8 cellular contexts compared by ENCODE assay signal in genomic region chr9:78030553-78031270, GRCh38. TPM values are rescaled to one million over a fixed set of nuclear protein-coding genes. Genes with fewer than 3 reads are reported as not detected.
DNase-seq lines count a peak whose midpoint lies in the region; ATAC-seq and TF ChIP-seq lines count a peak whose summit lies in the region.

No MANE protein-coding gene starts in this region.

- no peaks in the 10 kb centered on the region for H3K27me3 Mint-ChIP-seq in activated naive CD8-positive, alpha-beta T cell treated with anti-CD3 and anti-CD28 coated beads, Interleukin-2, amount 10 ng/mL, durations not matched to agents 7 days and 5 days

- peak; percentile 16 for ATAC-seq in activated naive CD8-positive, alpha-beta T cell treated with anti-CD3 and anti-CD28 coated beads, Interleukin-2, amount 10 ng/mL, durations not matched to agents 7 days and 5 days (ENCODE audit: low read depth)
- ATAC-seq in left cardiac atrium (peak; percentile 10 to 35), HG02588 (IDR thresholded peaks at IDR 0.05; ENCODE audit: unreplicated experiment) (no peak)

- H3K36me3 ChIP-seq in SK-N-MC (ENCODE audit: insufficient read depth, low read length) (no peaks in the 10 kb centered on the region), uterus (no peaks in the 10 kb centered on the region)

- peaks cover 0 to 2% of the 10 kb centered on the region in 2 donors for H3K4me1 ChIP-seq in uterus

- H3K9me3 ChIP-seq in SK-N-MC (ENCODE audit: low read depth, low read length), result no peaks in the 10 kb centered on the region
- H3K9me3 ChIP-seq in uterus, result no peaks in the 10 kb centered on the region

- intact Hi-C loops in left cardiac atrium (cut with DNase I) (loop anchor here in 1 of 2 donors (10.0 kb wide), 1 partner anchor 596 kb away; no protein-coding TSS in a partner anchor), uterus (cut with DNase I; ENCODE audit: low total_unique reads) (loop anchor here (10.0 kb wide), 1 partner anchor 596 kb away; no protein-coding TSS in a partner anchor)

- H3K27ac ChIP-seq in SK-N-MC (peak overlapping the region; percentile 70), uterus (peak overlapping the region; percentile 95 to 96)

- TF ChIP-seq POLR2A in uterus (IDR thresholded peaks at IDR 0.05), result peak in 1 of 2 donors; percentile 15

- DNase-seq in NCI-H2227 (lab: John Stamatoyannopoulos, UW; ENCODE audit: unreplicated experiment), result peak; percentile 65
- no peak for DNase-seq in NCI-H2227 treated with DMSO at 0.1 percent for 48 hours (lab: John Stamatoyannopoulos, UW)
- DNase-seq in SK-N-MC (ENCODE audit: low read depth, low spot score), result no peak
- DNase-seq in activated naive CD8-positive, alpha-beta T cell treated with anti-CD3 and anti-CD28 coated beads, Interleukin-2, amount 10 ng/mL, durations not matched to agents 7 days and 5 days, result no peak
- peak; percentile 57 for DNase-seq in left cardiac atrium
- peak; percentile 63 for DNase-seq in pons (ENCODE audit: low spot score)
- DNase-seq in uterus, result peak; percentile 49 to 52

- H3K27ac Mint-ChIP-seq in activated naive CD8-positive, alpha-beta T cell treated with anti-CD3 and anti-CD28 coated beads, Interleukin-2, amount 10 ng/mL, durations not matched to agents 7 days and 5 days, result peak overlapping the region; percentile 94

- peaks cover 46% of the 10 kb centered on the region for H3K4me1 Mint-ChIP-seq in activated naive CD8-positive, alpha-beta T cell treated with anti-CD3 and anti-CD28 coated beads, Interleukin-2, amount 10 ng/mL, durations not matched to agents 7 days and 5 days

- H3K4me3 Mint-ChIP-seq in activated naive CD8-positive, alpha-beta T cell treated with anti-CD3 and anti-CD28 coated beads, Interleukin-2, amount 10 ng/mL, durations not matched to agents 7 days and 5 days, result peak overlapping the region; percentile 97

- POLR2A ChIA-PET in activated naive CD8-positive, alpha-beta T cell treated with anti-CD3 and anti-CD28 coated beads, Interleukin-2, amount 10 ng/mL, durations not matched to agents 7 days and 5 days (lab: Charles Lee), result interaction anchor here (0.6 to 4.2 kb wide), 9 partner anchors 10 to 577 kb away, joined by 3 to 28 read pairs (median 3); partner anchors contain the start of gene PSAT1

- H3K9ac ChIP-seq in SK-N-MC (ENCODE audit: insufficient read length), result peak overlapping the region; percentile 75

- no peak for TF ChIP-seq CTCF in uterus (IDR thresholded peaks at IDR 0.05)

- peak overlapping the region; percentile 93 for H3K4me3 ChIP-seq in SK-N-MC
- peak overlapping the region; percentile 82 to 88 for H3K4me3 ChIP-seq in uterus

- no peaks in the 10 kb centered on the region for H3K27me3 ChIP-seq in uterus

- no peaks in the 10 kb centered on the region for H3K9me3 Mint-ChIP-seq in activated naive CD8-positive, alpha-beta T cell treated with anti-CD3 and anti-CD28 coated beads, Interleukin-2, amount 10 ng/mL, durations not matched to agents 7 days and 5 days

- peaks cover 1% of the 10 kb centered on the region for H3K36me3 Mint-ChIP-seq in activated naive CD8-positive, alpha-beta T cell treated with anti-CD3 and anti-CD28 coated beads, Interleukin-2, amount 10 ng/mL, durations not matched to agents 7 days and 5 days

RNA-seq across cellular contexts. Expression of gene GNAQ, which starts 0.9 kb away (rescaled TPM):
- total RNA-seq in activated naive CD8-positive, alpha-beta T cell treated with anti-CD3 and anti-CD28 coated beads, Interleukin-2, amount 10 ng/mL, durations not matched to agents 7 days and 5 days, result 10 to 100 TPM; 25.5 to 30.4 TPM
- total RNA-seq in left cardiac atrium, result 10 to 100 TPM; 20.9 to 27.8 TPM
- 10 to 100 TPM; 35.4 to 95.7 (median 52.3) TPM for total RNA-seq in uterus

Comparison
In these comparisons a context has a peak if more than half of its experiments do, and no peak if none do; other contexts are left out.
1. DNase-seq: peak in NCI-H2227 (single experiment), left cardiac atrium (single experiment), pons (single experiment) and uterus (2 of 2); none in NCI-H2227 treated with DMSO at 0.1 percent for 48 hours (single experiment), SK-N-MC (single experiment) and activated naive CD8-positive, alpha-beta T cell treated with anti-CD3 and anti-CD28 coated beads, Interleukin-2, amount 10 ng/mL, durations not matched to agents 7 days and 5 days (single experiment).